37 cellular contexts compared by ENCODE assay signal in genomic region chr14:94953541-94954260, GRCh38.
"Had no signal": no experiment of that assay in that cellular context is flagged by ENCODE, and none has a peak within 500 bp of the region (broad histone marks: within the 10 kb centered on the region; RNA-seq: fewer than 3 reads in every experiment).

No MANE protein-coding gene starts in this region.

- H3K9me3 Mint-ChIP-seq: activated naive CD4-positive, alpha-beta T cell treated with anti-CD3 and anti-CD28 coated beads for 36 hours; activated naive CD4-positive, alpha-beta T cell treated with anti-CD3 and anti-CD28 coated beads, Interleukin-2, amount 10 ng/mL, durations not matched to agents 7 days and 5 days; activated naive CD4-positive, alpha-beta T cell treated with anti-CD3 and anti-CD28 coated beads, Interleukin-2, amount 50 U/mL, for 24 hours; activated naive CD4-positive, alpha-beta T cell treated with anti-CD3 and anti-CD28 coated beads, Interleukin-2, amount 50 U/mL, for 72 hours; activated naive CD8-positive, alpha-beta T cell treated with anti-CD3 and anti-CD28 coated beads for 36 hours; activated naive CD8-positive, alpha-beta T cell treated with anti-CD3 and anti-CD28 coated beads, Interleukin-2, amount 10 ng/mL, durations not matched to agents 7 days and 5 days; activated naive CD8-positive, alpha-beta T cell treated with anti-CD3 and anti-CD28 coated beads, Interleukin-2, amount 50 U/mL, for 24 hours; activated T-cell treated with anti-CD3 and anti-CD28 coated beads, Interleukin-2, amount 50 U/mL, for 24 hours; activated T-cell treated with anti-CD3 and anti-CD28 coated beads, Interleukin-2, amount 50 U/mL, for 4 hours; activated T-cell treated with anti-CD3 and anti-CD28 coated beads, Interleukin-2, amount 50 U/mL, for 72 hours; activated T-helper 1 cell treated with anti-CD3 and anti-CD28 coated beads, Interleukin-12 subunit alpha, Interleukin-12 subunit beta, Interleukin-2, Interleukin-4 antibody, amounts not matched to agents 30 ng/mL and 10 ng/mL and 1 ng/mL, durations not matched to agents 14 hours and 24 hours and 36 hours; activated T-helper 17 cell treated with anti-CD3 and anti-CD28 coated beads, Interleukin-2, amount 50 U/mL, for 72 hours; central memory CD8-positive, alpha-beta T cell had no signal

- H3K4me1 Mint-ChIP-seq: activated naive CD4-positive, alpha-beta T cell treated with anti-CD3 and anti-CD28 coated beads, Interleukin-2, amount 10 ng/mL, durations not matched to agents 7 days and 5 days; activated naive CD4-positive, alpha-beta T cell treated with anti-CD3 and anti-CD28 coated beads, Interleukin-2, amount 50 U/mL, for 24 hours; activated naive CD8-positive, alpha-beta T cell treated with anti-CD3 and anti-CD28 coated beads for 36 hours; activated naive CD8-positive, alpha-beta T cell treated with anti-CD3 and anti-CD28 coated beads, Interleukin-2, amount 10 ng/mL, durations not matched to agents 7 days and 5 days; activated naive CD8-positive, alpha-beta T cell treated with anti-CD3 and anti-CD28 coated beads, Interleukin-2, amount 50 U/mL, for 24 hours; activated T-helper 17 cell treated with anti-CD3 and anti-CD28 coated beads, Interleukin-2, amount 50 U/mL, for 72 hours; brain; central memory CD8-positive, alpha-beta T cell had no signal

- DNase-seq: activated effector memory CD4-positive, alpha-beta T cell treated with anti-CD3 and anti-CD28 coated beads, Interleukin-2, amount 50 U/mL, for 16 hours; activated effector memory CD4-positive, alpha-beta T cell treated with Interleukin-2 at 50 U/mL for 16 hours; activated gamma-delta T cell; activated gamma-delta T cell treated with Interleukin-2 at 50 U/mL for 16 hours; activated naive CD4-positive, alpha-beta T cell; activated naive CD4-positive, alpha-beta T cell treated with anti-CD3 and anti-CD28 coated beads for 36 hours; activated naive CD4-positive, alpha-beta T cell treated with anti-CD3 and anti-CD28 coated beads, Interleukin-2, amount 10 ng/mL, durations not matched to agents 7 days and 5 days; activated naive CD4-positive, alpha-beta T cell treated with anti-CD3 and anti-CD28 coated beads, Interleukin-2, amount 50 U/mL, for 16 hours; activated naive CD4-positive, alpha-beta T cell treated with Interleukin-2 at 50 U/mL for 16 hours; activated naive CD8-positive, alpha-beta T cell treated with anti-CD3 and anti-CD28 coated beads for 36 hours; activated naive CD8-positive, alpha-beta T cell treated with anti-CD3 and anti-CD28 coated beads, Interleukin-2, amount 10 ng/mL, durations not matched to agents 7 days and 5 days; activated naive CD8-positive, alpha-beta T cell treated with anti-CD3 and anti-CD28 coated beads, Interleukin-2, amount 50 U/mL, for 24 hours; activated T-cell treated with anti-CD3 and anti-CD28 coated beads, Interleukin-2, amount 50 U/mL, for 1 hour; activated T-cell treated with anti-CD3 and anti-CD28 coated beads, Interleukin-2, amount 50 U/mL, for 24 hours; activated T-cell treated with anti-CD3 and anti-CD28 coated beads, Interleukin-2, amount 50 U/mL, for 4 hours; activated T-cell treated with anti-CD3 and anti-CD28 coated beads, Interleukin-2, amount 50 U/mL, for 48 hours; activated T-cell treated with anti-CD3 and anti-CD28 coated beads, Interleukin-2, amount 50 U/mL, for 72 hours; adrenal gland; amniotic stem cell; amygdala; anterior cingulate cortex; aorta; body of pancreas; brain microvascular endothelial cell; caudate nucleus; central memory CD4-positive, alpha-beta T cell; cerebellar nuclear complex had no signal

- H3K36me3 Mint-ChIP-seq: activated naive CD4-positive, alpha-beta T cell treated with anti-CD3 and anti-CD28 coated beads, Interleukin-2, amount 10 ng/mL, durations not matched to agents 7 days and 5 days; activated naive CD4-positive, alpha-beta T cell treated with anti-CD3 and anti-CD28 coated beads, Interleukin-2, amount 50 U/mL, for 24 hours; activated naive CD4-positive, alpha-beta T cell treated with anti-CD3 and anti-CD28 coated beads, Interleukin-2, amount 50 U/mL, for 72 hours; activated naive CD8-positive, alpha-beta T cell; activated naive CD8-positive, alpha-beta T cell treated with anti-CD3 and anti-CD28 coated beads for 36 hours; activated naive CD8-positive, alpha-beta T cell treated with anti-CD3 and anti-CD28 coated beads, Interleukin-2, amount 10 ng/mL, durations not matched to agents 7 days and 5 days; brain had no signal

- H3K27ac Mint-ChIP-seq: activated naive CD4-positive, alpha-beta T cell treated with anti-CD3 and anti-CD28 coated beads for 36 hours; activated naive CD4-positive, alpha-beta T cell treated with anti-CD3 and anti-CD28 coated beads, Interleukin-2, amount 10 ng/mL, durations not matched to agents 7 days and 5 days; activated naive CD4-positive, alpha-beta T cell treated with anti-CD3 and anti-CD28 coated beads, Interleukin-2, amount 50 U/mL, for 72 hours; activated naive CD8-positive, alpha-beta T cell; activated naive CD8-positive, alpha-beta T cell treated with anti-CD3 and anti-CD28 coated beads for 36 hours; activated naive CD8-positive, alpha-beta T cell treated with anti-CD3 and anti-CD28 coated beads, Interleukin-2, amount 10 ng/mL, durations not matched to agents 7 days and 5 days; activated naive CD8-positive, alpha-beta T cell treated with anti-CD3 and anti-CD28 coated beads, Interleukin-2, amount 50 U/mL, for 24 hours; activated T-cell treated with anti-CD3 and anti-CD28 coated beads, Interleukin-2, amount 50 U/mL, for 24 hours; activated T-cell treated with anti-CD3 and anti-CD28 coated beads, Interleukin-2, amount 50 U/mL, for 72 hours; activated T-helper 1 cell treated with anti-CD3 and anti-CD28 coated beads, Interleukin-12 subunit alpha, Interleukin-12 subunit beta, Interleukin-2, Interleukin-4 antibody, amounts not matched to agents 30 ng/mL and 10 ng/mL and 1 ng/mL, durations not matched to agents 14 hours and 24 hours and 36 hours; activated T-helper 17 cell treated with anti-CD3 and anti-CD28 coated beads, Interleukin-2, amount 50 U/mL, for 72 hours; brain had no signal

- H3K4me1 ChIP-seq: adrenal gland, ascending aorta, body of pancreas, breast epithelium had no signal

- H3K36me3 ChIP-seq: adrenal gland, ascending aorta, brain microvascular endothelial cell, breast epithelium, cardiac muscle cell had no signal

- ATAC-seq: activated naive CD4-positive, alpha-beta T cell treated with anti-CD3 and anti-CD28 coated beads, Interleukin-2, amount 50 U/mL, for 72 hours; activated naive CD8-positive, alpha-beta T cell treated with anti-CD3 and anti-CD28 coated beads, Interleukin-2, amount 50 U/mL, for 24 hours; activated T-cell treated with anti-CD3 and anti-CD28 coated beads, Interleukin-2, amount 50 U/mL, for 4 hours; activated T-cell treated with anti-CD3 and anti-CD28 coated beads, Interleukin-2, amount 50 U/mL, for 72 hours; activated T-helper 17 cell treated with anti-CD3 and anti-CD28 coated beads, Interleukin-2, amount 50 U/mL, for 72 hours; body of pancreas had no signal

- H3K4me3 ChIP-seq: adrenal gland, ascending aorta, body of pancreas, breast epithelium, cardiac muscle cell had no signal

- H3K4me3 Mint-ChIP-seq: activated naive CD4-positive, alpha-beta T cell treated with anti-CD3 and anti-CD28 coated beads for 36 hours; activated naive CD4-positive, alpha-beta T cell treated with anti-CD3 and anti-CD28 coated beads, Interleukin-2, amount 10 ng/mL, durations not matched to agents 7 days and 5 days; activated naive CD4-positive, alpha-beta T cell treated with anti-CD3 and anti-CD28 coated beads, Interleukin-2, amount 50 U/mL, for 24 hours; activated naive CD8-positive, alpha-beta T cell; activated naive CD8-positive, alpha-beta T cell treated with anti-CD3 and anti-CD28 coated beads for 36 hours; activated naive CD8-positive, alpha-beta T cell treated with anti-CD3 and anti-CD28 coated beads, Interleukin-2, amount 10 ng/mL, durations not matched to agents 7 days and 5 days; activated naive CD8-positive, alpha-beta T cell treated with anti-CD3 and anti-CD28 coated beads, Interleukin-2, amount 50 U/mL, for 24 hours; activated T-cell treated with anti-CD3 and anti-CD28 coated beads, Interleukin-2, amount 50 U/mL, for 24 hours; activated T-cell treated with anti-CD3 and anti-CD28 coated beads, Interleukin-2, amount 50 U/mL, for 4 hours; activated T-cell treated with anti-CD3 and anti-CD28 coated beads, Interleukin-2, amount 50 U/mL, for 72 hours; activated T-helper 1 cell treated with anti-CD3 and anti-CD28 coated beads, Interleukin-12 subunit alpha, Interleukin-12 subunit beta, Interleukin-2, Interleukin-4 antibody, amounts not matched to agents 30 ng/mL and 10 ng/mL and 1 ng/mL, durations not matched to agents 14 hours and 24 hours and 36 hours; activated T-helper 17 cell treated with anti-CD3 and anti-CD28 coated beads, Interleukin-2, amount 50 U/mL, for 72 hours; brain; central memory CD8-positive, alpha-beta T cell had no signal

- H3K9me3 ChIP-seq: adrenal gland, ascending aorta, body of pancreas, breast epithelium had no signal

- H3K27me3 ChIP-seq: ascending aorta, body of pancreas, brain microvascular endothelial cell had no signal

- H3K27ac ChIP-seq: adrenal gland, ascending aorta, body of pancreas, brain microvascular endothelial cell, breast epithelium, cardiac muscle cell had no signal
